ENCODE assay signal across 25 cellular contexts in the genomic region with DNA sequence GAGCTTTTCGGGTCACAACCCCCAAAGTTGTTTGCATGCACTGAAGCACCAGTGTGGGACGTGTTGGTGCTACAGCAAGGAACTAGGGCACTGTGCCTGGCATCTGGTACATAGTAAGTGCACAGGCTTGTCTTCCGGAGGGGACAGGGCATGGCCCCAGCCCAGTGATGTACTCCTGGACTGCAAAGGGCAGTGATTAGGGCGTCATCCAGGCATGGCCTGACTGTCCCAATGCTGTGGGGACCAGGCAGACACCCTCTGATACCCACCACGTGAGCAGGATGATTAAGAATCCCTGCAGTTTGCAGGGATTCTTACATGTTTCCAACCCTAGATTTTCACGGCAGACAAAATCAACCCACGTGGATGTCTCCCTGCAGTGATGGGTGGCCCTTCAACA. TPM values are rescaled to one million over a fixed set of nuclear protein-coding genes. Genes with fewer than 3 reads are reported as not detected.
DNase-seq lines count a peak whose midpoint lies in the region; ATAC-seq and TF ChIP-seq lines count a peak whose summit lies in the region.
"Had no signal": no experiment of that assay in that cellular context is flagged by ENCODE, and none has a peak within 500 bp of the region (broad histone marks: within the 10 kb centered on the region; RNA-seq: fewer than 3 reads in every experiment).

No MANE protein-coding gene starts in this region.

- intact Hi-C loops in activated CD4-positive, alpha-beta T cell treated with anti-CD3 and anti-CD28 coated beads, Interleukin-2, amount 10 ng/mL, durations not matched to agents 24 days and 14 days (cut with micrococcal nuclease) = no loop called here
- intact Hi-C loops in esophagus muscularis mucosa (cut with DNase I) = no loop called here

- no peak overlapping the region for H3K18ac ChIP-seq in mesenchymal stem cell (ENCODE audit: low read depth in 1 of 2, low read length in 2 of 2)

- peak overlapping the region; percentile 39 for H4K91ac ChIP-seq in mesenchymal stem cell (ENCODE audit: low read length)

- no peak overlapping the region for H3K14ac ChIP-seq in mesenchymal stem cell (ENCODE audit: low read length in 2 of 2)

- no peak overlapping the region for H2BK15ac ChIP-seq in mesenchymal stem cell (ENCODE audit: low read depth, poor library complexity, severe bottlenecking)

- no peaks in the 10 kb centered on the region for H3K9me3 Mint-ChIP-seq in activated CD4-positive, alpha-beta T cell treated with anti-CD3 and anti-CD28 coated beads, Interleukin-2, amount 10 ng/mL, durations not matched to agents 24 days and 14 days
- H3K9me3 Mint-ChIP-seq in activated T-helper 17 cell treated with anti-CD3 and anti-CD28 coated beads, Interleukin-2, amount 50 U/mL, for 72 hours = no peaks in the 10 kb centered on the region
- H3K9me3 Mint-ChIP-seq: CD4-positive, alpha-beta T cell; CD8-positive, alpha-beta memory T cell had no signal

- no peak overlapping the region for H3K9ac ChIP-seq in mesenchymal stem cell (ENCODE audit: low read length)
- H3K9ac ChIP-seq: BLaER1 treated with 17β-estradiol and CSF1 and Interleukin-3, amounts not matched to agents 10 nM and 100 nM had no signal

- ATAC-seq in activated T-helper 17 cell treated with anti-CD3 and anti-CD28 coated beads, Interleukin-2, amount 50 U/mL, for 72 hours (replicated peaks) = no peak
- ATAC-seq in GM21526 (IDR thresholded peaks at IDR 0.05; ENCODE audit: low FRiP score, unreplicated experiment) = no peak
- no peak for ATAC-seq in HG02763 (IDR thresholded peaks at IDR 0.05; ENCODE audit: unreplicated experiment)

- no peak for TF ChIP-seq POLR2A in esophagus muscularis mucosa (IDR thresholded peaks at IDR 0.05; ENCODE audit: low read depth)

- H3K4me3 ChIP-seq in esophagus muscularis mucosa = no peak overlapping the region
- no peak overlapping the region for H3K4me3 ChIP-seq in mesenchymal stem cell (ENCODE audit: insufficient read depth in 1 of 2, low read depth in 1 of 2, low read length in 2 of 2)
- H3K4me3 ChIP-seq: BLaER1 treated with 17β-estradiol and CSF1 and Interleukin-3, amounts not matched to agents 10 nM and 100 nM had no signal

- H3K27me3 Mint-ChIP-seq in activated CD4-positive, alpha-beta T cell treated with anti-CD3 and anti-CD28 coated beads, Interleukin-2, amount 10 ng/mL, durations not matched to agents 24 days and 14 days = peaks cover 11% of the 10 kb centered on the region
- peaks cover 26% of the 10 kb centered on the region for H3K27me3 Mint-ChIP-seq in activated T-helper 17 cell treated with anti-CD3 and anti-CD28 coated beads, Interleukin-2, amount 50 U/mL, for 72 hours

- H3K36me3 Mint-ChIP-seq in activated CD4-positive, alpha-beta T cell treated with anti-CD3 and anti-CD28 coated beads, Interleukin-2, amount 10 ng/mL, durations not matched to agents 24 days and 14 days (ENCODE audit: low read depth) = no peaks in the 10 kb centered on the region
- H3K36me3 Mint-ChIP-seq in activated T-helper 17 cell treated with anti-CD3 and anti-CD28 coated beads, Interleukin-2, amount 50 U/mL, for 72 hours (ENCODE audit: low read depth) = no peaks in the 10 kb centered on the region
- H3K36me3 Mint-ChIP-seq: CD14-positive monocyte; CD8-positive, alpha-beta memory T cell had no signal

- H2BK5ac ChIP-seq in mesenchymal stem cell (ENCODE audit: low read depth, low read length, poor library complexity, severe bottlenecking) = no peak overlapping the region

- no peaks in the 10 kb centered on the region for H3K4me1 Mint-ChIP-seq in activated CD4-positive, alpha-beta T cell treated with anti-CD3 and anti-CD28 coated beads, Interleukin-2, amount 10 ng/mL, durations not matched to agents 24 days and 14 days
- H3K4me1 Mint-ChIP-seq in activated T-helper 17 cell treated with anti-CD3 and anti-CD28 coated beads, Interleukin-2, amount 50 U/mL, for 72 hours = no peaks in the 10 kb centered on the region
- H3K4me1 Mint-ChIP-seq: CD14-positive monocyte; CD8-positive, alpha-beta memory T cell had no signal

- H2AFZ ChIP-seq in mesenchymal stem cell (ENCODE audit: low read depth, low read length) = no peak overlapping the region

- no peak overlapping the region for H2BK12ac ChIP-seq in mesenchymal stem cell (ENCODE audit: low read length in 2 of 2)

- no peak overlapping the region for H3K27ac ChIP-seq in esophagus muscularis mucosa (replicated peaks in 1 of 4)
- no peak overlapping the region for H3K27ac ChIP-seq in mesenchymal stem cell (ENCODE audit: low read length, poor library complexity, severe bottlenecking)
- H3K27ac ChIP-seq: 22Rv1; BLaER1 treated with 17β-estradiol and CSF1 and Interleukin-3, amounts not matched to agents 10 nM and 100 nM had no signal

- H2AK5ac ChIP-seq in mesenchymal stem cell (ENCODE audit: low read length, severe bottlenecking) = no peak overlapping the region

- H3K79me1 ChIP-seq in mesenchymal stem cell (replicated peaks; ENCODE audit: low read length, poor library complexity, severe bottlenecking) = no peaks in the 10 kb centered on the region

- H3K9me3 ChIP-seq in esophagus muscularis mucosa = no peaks in the 10 kb centered on the region
- H3K9me3 ChIP-seq in mesenchymal stem cell (ENCODE audit: control insufficient read depth, low read length) = no peaks in the 10 kb centered on the region
- H3K9me3 ChIP-seq: BE2C; BLaER1 treated with 17β-estradiol and CSF1 and Interleukin-3, amounts not matched to agents 10 nM and 100 nM had no signal

- H3K27me3 ChIP-seq in esophagus muscularis mucosa = peaks cover 0 to 58% (median 0%) of the 10 kb centered on the region in 4 donors
- H3K27me3 ChIP-seq in mesenchymal stem cell (ENCODE audit: control insufficient read depth in 1 of 2, insufficient read depth in 1 of 2, low read length in 2 of 2) = peaks cover 7 to 24% of the 10 kb centered on the region in 2 experiments
- H3K27me3 ChIP-seq: BE2C; BLaER1 treated with 17β-estradiol and CSF1 and Interleukin-3, amounts not matched to agents 10 nM and 100 nM had no signal

- no peak overlapping the region for H3K4ac ChIP-seq in mesenchymal stem cell (ENCODE audit: low read depth in 1 of 2, low read length in 2 of 2)

- TF ChIP-seq CTCF in esophagus muscularis mucosa (IDR thresholded peaks at IDR 0.05) = no peak

- 72% methylated on average over 7 of the region's 7 CpGs for WGBS in esophagus muscularis mucosa
- 59% methylated on average over 7 of the region's 7 CpGs for WGBS in mesenchymal stem cell

- H3K4me2 ChIP-seq in mesenchymal stem cell (ENCODE audit: low read length, poor library complexity, severe bottlenecking) = no peak overlapping the region
- H3K4me2 ChIP-seq: BLaER1 treated with 17β-estradiol and CSF1 and Interleukin-3, amounts not matched to agents 10 nM and 100 nM had no signal

- H3K4me3 Mint-ChIP-seq in activated CD4-positive, alpha-beta T cell treated with anti-CD3 and anti-CD28 coated beads, Interleukin-2, amount 10 ng/mL, durations not matched to agents 24 days and 14 days = no peak overlapping the region
- no peak overlapping the region for H3K4me3 Mint-ChIP-seq in activated T-helper 17 cell treated with anti-CD3 and anti-CD28 coated beads, Interleukin-2, amount 50 U/mL, for 72 hours
- H3K4me3 Mint-ChIP-seq: CD14-positive monocyte; CD4-positive, alpha-beta T cell; CD8-positive, alpha-beta memory T cell had no signal

- no peak overlapping the region for H3K23ac ChIP-seq in mesenchymal stem cell (ENCODE audit: low read length in 2 of 2)

- no peaks in the 10 kb centered on the region for H3K4me1 ChIP-seq in esophagus muscularis mucosa
- peaks cover 4% of the 10 kb centered on the region for H3K4me1 ChIP-seq in mesenchymal stem cell (ENCODE audit: control insufficient read depth, insufficient read depth, low read depth, low read length)
- H3K4me1 ChIP-seq: BE2C had no signal

- H4K8ac ChIP-seq in mesenchymal stem cell (ENCODE audit: low read length) = no peak overlapping the region

- peak; percentile 35 for DNase-seq in activated CD4-positive, alpha-beta T cell treated with anti-CD3 and anti-CD28 coated beads, Interleukin-2, amount 10 ng/mL, durations not matched to agents 24 days and 14 days
- no peak for DNase-seq in activated CD4-positive, alpha-beta T cell treated with anti-CD3 and anti-CD28 coated beads for 48 hours
- DNase-seq in AG08396 (ENCODE audit: low spot score) (peak; percentile 2), esophagus muscularis mucosa (ENCODE audit: extremely low spot score) (peak; percentile 90), mesenchymal stem cell (no peak)
- DNase-seq: AML-193; BE2C; Calu3; CD4-positive, alpha-beta T cell; CD8-positive, alpha-beta memory T cell; DMS53; DMS79 treated with DMSO at 0.1 percent for 48 hours; GF-D8; GOT3; H7; HCEC 1CT had no signal

- H3K36me3 ChIP-seq in esophagus muscularis mucosa = no peaks in the 10 kb centered on the region
- no peaks in the 10 kb centered on the region for H3K36me3 ChIP-seq in mesenchymal stem cell (ENCODE audit: control insufficient read depth in 1 of 2, insufficient read depth in 2 of 2, low read depth in 1 of 2, low read length in 2 of 2)
- H3K36me3 ChIP-seq: BE2C; BLaER1 treated with 17β-estradiol and CSF1 and Interleukin-3, amounts not matched to agents 10 nM and 100 nM had no signal

- no peak overlapping the region for H2BK120ac ChIP-seq in mesenchymal stem cell (ENCODE audit: low read depth, low read length)

- no peak overlapping the region for H3K27ac Mint-ChIP-seq in activated CD4-positive, alpha-beta T cell treated with anti-CD3 and anti-CD28 coated beads, Interleukin-2, amount 10 ng/mL, durations not matched to agents 24 days and 14 days
- no peak overlapping the region for H3K27ac Mint-ChIP-seq in activated T-helper 17 cell treated with anti-CD3 and anti-CD28 coated beads, Interleukin-2, amount 50 U/mL, for 72 hours
- H3K27ac Mint-ChIP-seq: CD14-positive monocyte; CD4-positive, alpha-beta T cell; CD8-positive, alpha-beta memory T cell had no signal

- no peak for TF ChIP-seq EP300 in esophagus muscularis mucosa (IDR thresholded peaks at IDR 0.05)

RNA-seq across cellular contexts. Expression of gene RFPL3, which starts 50.0 kb away (rescaled TPM):
- not detected in 2 replicates for total RNA-seq in activated CD4-positive, alpha-beta T cell treated with anti-CD3 and anti-CD28 coated beads, Interleukin-2, amount 10 ng/mL, durations not matched to agents 24 days and 14 days
- not detected for total RNA-seq in esophagus muscularis mucosa
- not detected for polyA plus RNA-seq in mesenchymal stem cell (2013, experiment 1 of 2)
- polyA plus RNA-seq in mesenchymal stem cell (2013, experiment 2 of 2) = not detected
- not detected for total RNA-seq in activated T-helper 17 cell treated with anti-CD3 and anti-CD28 coated beads, Interleukin-2, amount 50 U/mL, for 72 hours
- total RNA-seq: Calu3; CD4-positive, alpha-beta T cell; CD8-positive, alpha-beta memory T cell; Daoy; G401; H7 had no signal
- polyA plus RNA-seq: AG04450; CD14-positive monocyte; CD8-positive, alpha-beta memory T cell had no signal

RNA-seq across cellular contexts. Expression of gene SLC5A4, which starts 52.5 kb away (rescaled TPM):
- total RNA-seq in activated CD4-positive, alpha-beta T cell treated with anti-CD3 and anti-CD28 coated beads, Interleukin-2, amount 10 ng/mL, durations not matched to agents 24 days and 14 days = not detected in 2 replicates
- 1 to 10 TPM in 1 of 4 donors, under 1 TPM in 2, not detected in 1; 0.19 to 1.2 (median 0.46) TPM for total RNA-seq in esophagus muscularis mucosa
- not detected for polyA plus RNA-seq in mesenchymal stem cell (2013, experiment 1 of 2)
- not detected for polyA plus RNA-seq in mesenchymal stem cell (2013, experiment 2 of 2)
- not detected for total RNA-seq in activated T-helper 17 cell treated with anti-CD3 and anti-CD28 coated beads, Interleukin-2, amount 50 U/mL, for 72 hours
- total RNA-seq: Calu3; CD4-positive, alpha-beta T cell; CD8-positive, alpha-beta memory T cell; Daoy; G401; H7 had no signal
- polyA plus RNA-seq: AG04450; CD14-positive monocyte; CD8-positive, alpha-beta memory T cell had no signal

Comparison
In these comparisons a context has a peak if more than half of its experiments do, and no peak if none do; other contexts are left out.
1. DNase-seq: peak in activated CD4-positive, alpha-beta T cell treated with anti-CD3 and anti-CD28 coated beads, Interleukin-2, amount 10 ng/mL, durations not matched to agents 24 days and 14 days (single experiment), AG08396 (single experiment) and esophagus muscularis mucosa (single experiment); none in activated CD4-positive, alpha-beta T cell treated with anti-CD3 and anti-CD28 coated beads for 48 hours (single experiment) and mesenchymal stem cell (single experiment).